Comparison of ENCODE assay signal across 23 cellular contexts in the genomic region with DNA sequence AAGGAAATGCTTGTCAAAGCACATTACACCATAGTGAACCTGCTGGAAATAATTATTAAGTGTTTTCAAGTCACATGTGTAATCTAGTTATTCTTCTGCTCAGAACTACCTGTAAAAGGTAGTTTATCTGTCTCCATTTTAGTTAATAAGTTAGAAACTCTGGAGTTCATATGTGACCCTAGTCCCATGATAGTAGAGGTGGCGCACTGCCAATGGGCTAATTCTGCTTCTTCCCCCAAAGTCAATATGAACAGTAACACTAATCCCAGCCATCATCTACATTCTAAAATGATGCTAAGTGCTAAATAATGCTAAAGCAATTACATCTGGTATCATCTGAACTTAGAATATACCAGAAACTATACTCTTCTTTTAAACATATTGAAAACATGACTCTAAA.
"Had no signal": no experiment of that assay in that cellular context is flagged by ENCODE, and none has a peak within 500 bp of the region (broad histone marks: within the 10 kb centered on the region; RNA-seq: fewer than 3 reads in every experiment).

No MANE protein-coding gene starts in this region.

- H3K4me3 ChIP-seq: dorsolateral prefrontal cortex, left lung, thyroid gland had no signal

- H3K9me3 ChIP-seq: left lung, thyroid gland had no signal

- DNase-seq: activated CD4-positive, alpha-beta T cell treated with anti-CD3 and anti-CD28 coated beads for 4 hours; activated CD8-positive, alpha-beta T cell treated with anti-CD3 and anti-CD28 coated beads for 36 hours; activated naive CD4-positive, alpha-beta T cell treated with Interleukin-2 at 50 U/mL for 16 hours; activated naive CD8-positive, alpha-beta T cell treated with anti-CD3 and anti-CD28 coated beads, Interleukin-2, amount 10 ng/mL, durations not matched to agents 7 days and 5 days; activated T-cell treated with anti-CD3 and anti-CD28 coated beads, Interleukin-2, amount 50 U/mL, for 1 hour; amygdala; caudate nucleus; dorsolateral prefrontal cortex; endodermal cell; foreskin fibroblast; hippocampal formation; left lung; mammary epithelial cell; midbrain; stimulated activated CD8-positive, alpha-beta memory T cell treated with anti-CD3 and anti-CD28 coated beads, Interleukin-4, amount 100 ng/mL, for 48 hours; stimulated activated naive CD4-positive, alpha-beta T cell; thyroid gland had no signal

- H3K36me3 ChIP-seq: left lung, thyroid gland had no signal

- H3K27ac ChIP-seq: dorsolateral prefrontal cortex, epithelial cell of prostate, left lung, thyroid gland had no signal

- H3K4me3 Mint-ChIP-seq: activated CD8-positive, alpha-beta T cell treated with anti-CD3 and anti-CD28 coated beads for 36 hours; activated naive CD8-positive, alpha-beta T cell treated with anti-CD3 and anti-CD28 coated beads, Interleukin-2, amount 10 ng/mL, durations not matched to agents 7 days and 5 days; brain; endodermal cell; nephron had no signal

- H3K27ac Mint-ChIP-seq: activated CD8-positive, alpha-beta T cell treated with anti-CD3 and anti-CD28 coated beads for 36 hours; activated naive CD8-positive, alpha-beta T cell treated with anti-CD3 and anti-CD28 coated beads, Interleukin-2, amount 10 ng/mL, durations not matched to agents 7 days and 5 days; activated T-helper 2 cell treated with anti-CD3 and anti-CD28 coated beads, Interferon-gamma antibody, Interleukin-2, Interleukin-4, amounts not matched to agents 10 μg/mL and 5 μg/mL and 100 μg/mL, durations not matched to agents 14 hours and 24 hours and 36 hours; brain; nephron had no signal

- ATAC-seq: activated CD8-positive, alpha-beta T cell treated with anti-CD3 and anti-CD28 coated beads for 36 hours; left lung had no signal

- H3K4me1 Mint-ChIP-seq: activated naive CD8-positive, alpha-beta T cell treated with anti-CD3 and anti-CD28 coated beads, Interleukin-2, amount 10 ng/mL, durations not matched to agents 7 days and 5 days; brain; nephron had no signal

- H3K27me3 ChIP-seq: dorsolateral prefrontal cortex, left lung, thyroid gland had no signal

- H3K27me3 Mint-ChIP-seq: brain had no signal

- H3K9me3 Mint-ChIP-seq: activated CD8-positive, alpha-beta T cell treated with anti-CD3 and anti-CD28 coated beads for 36 hours; activated T-helper 2 cell treated with anti-CD3 and anti-CD28 coated beads, Interferon-gamma antibody, Interleukin-2, Interleukin-4, amounts not matched to agents 10 μg/mL and 5 μg/mL and 100 μg/mL, durations not matched to agents 14 hours and 24 hours and 36 hours had no signal

- H3K36me3 Mint-ChIP-seq: activated naive CD8-positive, alpha-beta T cell treated with anti-CD3 and anti-CD28 coated beads, Interleukin-2, amount 10 ng/mL, durations not matched to agents 7 days and 5 days; brain had no signal

- H3K4me1 ChIP-seq: left lung, thyroid gland had no signal

- FAIRE-seq: colon, keratinocyte had no signal
